ENCODE assay signal across 8 cellular contexts in genomic region chr9:116687074-116687761, GRCh38. TPM values are rescaled to one million over a fixed set of nuclear protein-coding genes. Genes with fewer than 3 reads are reported as not detected.
DNase-seq lines count a peak whose midpoint lies in the region; ATAC-seq and TF ChIP-seq lines count a peak whose summit lies in the region.

A gene with protein sequence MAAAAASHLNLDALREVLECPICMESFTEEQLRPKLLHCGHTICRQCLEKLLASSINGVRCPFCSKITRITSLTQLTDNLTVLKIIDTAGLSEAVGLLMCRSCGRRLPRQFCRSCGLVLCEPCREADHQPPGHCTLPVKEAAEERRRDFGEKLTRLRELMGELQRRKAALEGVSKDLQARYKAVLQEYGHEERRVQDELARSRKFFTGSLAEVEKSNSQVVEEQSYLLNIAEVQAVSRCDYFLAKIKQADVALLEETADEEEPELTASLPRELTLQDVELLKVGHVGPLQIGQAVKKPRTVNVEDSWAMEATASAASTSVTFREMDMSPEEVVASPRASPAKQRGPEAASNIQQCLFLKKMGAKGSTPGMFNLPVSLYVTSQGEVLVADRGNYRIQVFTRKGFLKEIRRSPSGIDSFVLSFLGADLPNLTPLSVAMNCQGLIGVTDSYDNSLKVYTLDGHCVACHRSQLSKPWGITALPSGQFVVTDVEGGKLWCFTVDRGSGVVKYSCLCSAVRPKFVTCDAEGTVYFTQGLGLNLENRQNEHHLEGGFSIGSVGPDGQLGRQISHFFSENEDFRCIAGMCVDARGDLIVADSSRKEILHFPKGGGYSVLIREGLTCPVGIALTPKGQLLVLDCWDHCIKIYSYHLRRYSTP (plus strand): TSS chr9:116687305. CDS start chr9:116697743, 10,438 bp downstream.

- peak within 1 kb of the TSS; percentile 84 for H3K4me3 ChIP-seq in BE2C (ENCODE audit: low read depth, low read length)
- H3K4me3 ChIP-seq in left lung = peak within 1 kb of the TSS; percentile 58 to 60

- ATAC-seq in HG03432 (IDR thresholded peaks at IDR 0.05; ENCODE audit: unreplicated experiment) = peak; percentile 99
- peak; percentile 98 for ATAC-seq in left lung

- peaks cover 10% of the 10 kb centered on the region for H3K36me3 ChIP-seq in BE2C
- no peaks in the 10 kb centered on the region for H3K36me3 ChIP-seq in left lung

- TF ChIP-seq CTCF in BE2C (IDR thresholded peaks at IDR 0.05; ENCODE audit: low read depth, low read length) = no peak
- TF ChIP-seq CTCF in left lung (IDR thresholded peaks at IDR 0.05) = no peak

- no peaks in the 10 kb centered on the region for H3K27me3 ChIP-seq in BE2C
- H3K27me3 ChIP-seq in left lung = peaks cover 0 to 15% of the 10 kb centered on the region in 2 donors

- no peaks in the 10 kb centered on the region for H3K4me1 ChIP-seq in BE2C
- H3K4me1 ChIP-seq in left lung = peaks cover 7 to 16% of the 10 kb centered on the region in 2 donors

- peak within 1 kb of the TSS; percentile 20 to 67 for H3K27ac ChIP-seq in left lung

- intact Hi-C loops in left lung (cut with DNase I) = no loop called here

- H3K9me3 ChIP-seq in BE2C (no peaks in the 10 kb centered on the region), left lung (peaks cover 0 to 10% of the 10 kb centered on the region in 2 donors)

- peak; percentile 97 for DNase-seq in BE2C
- DNase-seq in GM19238 (ENCODE audit: insufficient read length, low spot score) = peak; percentile 85
- DNase-seq in NCI-H526 (lab: John Stamatoyannopoulos, UW) = peak; percentile 61 to 91
- DNase-seq in activated CD4-positive, alpha-beta T cell treated with anti-CD3 and anti-CD28 coated beads, Interleukin-2, amount 50 U/mL, for 24 hours (ENCODE audit: low read depth in 1 of 2, low spot score in 1 of 2) = peak; percentile 92 to 95
- peak; percentile 90 for DNase-seq in dermis blood vessel endothelial cell
- DNase-seq in left lung = peak; percentile 93 to 95
- peak; percentile 93 to 95 for DNase-seq in stimulated activated CD4-positive, alpha-beta T cell treated with anti-CD3 and anti-CD28 coated beads, Interleukin-2, amount 100 ng/mL, for 48 hours

RNA-seq across cellular contexts. Expression of the gene that starts here (rescaled TPM):
- polyA plus RNA-seq in BE2C (2012; ENCODE audit: insufficient read depth, insufficient read length, low read depth) = 7.1 TPM
- total RNA-seq in dermis blood vessel endothelial cell (19.3 and 21.6 TPM in 2 replicates), left lung (10 to 100 TPM; 17.3 to 22.9 TPM)

Comparison
In these comparisons a context has a peak if more than half of its experiments do, and no peak if none do; other contexts are left out.
1. Peak in every context shown above with its lines: DNase-seq, ATAC-seq, H3K4me3 ChIP-seq and H3K27ac ChIP-seq.